In genomic region chr1:144995833-144996412, GRCh38 we compare ENCODE assay signal across 7 cellular contexts.
A peak's percentile ranks its signal among the peaks of the same experiment; 100 is the strongest.
DNase-seq lines count a peak whose midpoint lies in the region; FAIRE-seq and TF ChIP-seq lines count a peak whose summit lies in the region.
"Not testable (repeated sequence)": the region's sequence is repeated elsewhere in the genome, so short reads cannot be mapped to it uniquely, and the experiment has no call there.

No MANE protein-coding gene starts in this region.

- not testable (repeated sequence) for H4K20me1 ChIP-seq in keratinocyte (ENCODE audit: control insufficient read depth, extremely low read depth, insufficient read depth, low read length)

- H3K4me1 ChIP-seq in keratinocyte (ENCODE audit: control insufficient read depth, extremely low read depth, insufficient read depth, low read length) = not testable (repeated sequence)

- not testable (repeated sequence) for H3K79me2 ChIP-seq in keratinocyte (ENCODE audit: control insufficient read depth, insufficient read depth, low read length)

- not testable (repeated sequence) for H2AFZ ChIP-seq in keratinocyte (ENCODE audit: control insufficient read depth, low read length)

- H3K9me3 ChIP-seq in keratinocyte (ENCODE audit: control insufficient read depth, low read depth, low read length) = not testable (repeated sequence)

- H3K27ac ChIP-seq in keratinocyte (ENCODE audit: control insufficient read depth, insufficient read depth, low read length) = not testable (repeated sequence)

- TF ChIP-seq CTCF in fibroblast of the aortic adventitia (IDR thresholded peaks at IDR 0.05; ENCODE audit: insufficient read depth, low read length); keratinocyte (optimal IDR thresholded peaks at IDR 0.05 in 1 of 3, IDR thresholded peaks at IDR 0.05 in 1 of 3, conservative IDR thresholded peaks at IDR 0.05 in 1 of 3; ENCODE audit: extremely low read depth in 1 of 3, insufficient read depth in 2 of 3, low read length in 3 of 3): not testable (repeated sequence)

- not testable (repeated sequence) for H3K27me3 ChIP-seq in keratinocyte (ENCODE audit: control insufficient read depth, extremely low read depth, insufficient read depth, low read length)

- DNase-seq in EL (peak; percentile 37), LoVo (ENCODE audit: low spot score) (peak; percentile 0), amniotic epithelial cell (ENCODE audit: low read depth) (peak; percentile 62), dedifferentiated amniotic fluid mesenchymal stem cell (ENCODE audit: extremely low spot score) (peak; percentile 14), fibroblast of the aortic adventitia (ENCODE audit: low read depth) (peak; percentile 65), pons (ENCODE audit: low spot score) (peak; percentile 19)
- not testable (repeated sequence) for DNase-seq in keratinocyte (ENCODE audit: low read depth, low spot score)

- dilution Hi-C loops in keratinocyte (cut with MboI; ENCODE audit: extremely low pct_ligation_motif_present, low sequenced_read_pairs) = not testable (repeated sequence)

- H3K9me1 ChIP-seq in keratinocyte (ENCODE audit: control insufficient read depth, extremely low read depth, insufficient read depth, low read length) = not testable (repeated sequence)

- not testable (repeated sequence) for H3K36me3 ChIP-seq in keratinocyte (ENCODE audit: control insufficient read depth in 2 of 2, extremely low read depth in 1 of 2, insufficient read depth in 2 of 2, low read length in 2 of 2)

- not testable (repeated sequence) for H3K4me2 ChIP-seq in keratinocyte (ENCODE audit: control insufficient read depth, extremely low read depth, insufficient read depth, low read depth, low read length)

- peak; percentile 36 for FAIRE-seq in keratinocyte (lab: Jason Lieb, UNC)

- H3K9ac ChIP-seq in keratinocyte (ENCODE audit: control insufficient read depth, extremely low read depth, insufficient read depth, low read length) = not testable (repeated sequence)

- not testable (repeated sequence) for H3K4me3 ChIP-seq in fibroblast of the aortic adventitia (ENCODE audit: low read depth, low read length); keratinocyte (ENCODE audit: control insufficient read depth in 2 of 3, extremely low read depth in 1 of 3, insufficient read depth in 2 of 3, low read depth in 1 of 3, low read length in 3 of 3)
